ENCODE assay signal across 20 cellular contexts in the genomic region with DNA sequence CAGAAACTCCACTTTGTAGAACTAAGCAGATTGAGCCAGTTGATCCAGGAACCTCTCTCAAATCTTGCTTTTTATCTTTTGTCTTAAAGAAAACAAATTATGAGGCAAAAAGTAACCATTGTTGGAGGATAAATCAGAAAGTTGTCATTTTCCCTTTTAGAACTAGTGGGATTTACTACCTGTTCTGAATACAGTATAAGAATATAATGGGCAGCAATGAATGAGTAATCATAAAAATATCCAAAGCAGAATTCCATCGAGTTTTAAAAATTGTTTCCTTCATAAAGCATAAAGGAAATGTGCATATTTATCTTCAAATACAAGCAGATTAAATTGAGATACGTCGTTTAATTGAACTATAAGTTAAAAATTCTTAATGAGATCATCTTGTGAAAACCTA. TPM values are rescaled to one million over a fixed set of nuclear protein-coding genes. Genes with fewer than 3 reads are reported as not detected.
DNase-seq lines count a peak whose midpoint lies in the region; ATAC-seq and TF ChIP-seq lines count a peak whose summit lies in the region.
"Had no signal": no experiment of that assay in that cellular context is flagged by ENCODE, and none has a peak within 500 bp of the region (broad histone marks: within the 10 kb centered on the region; RNA-seq: fewer than 3 reads in every experiment).

No MANE protein-coding gene starts in this region.

- DNase-seq in ELR (ENCODE audit: low read depth) (peak; percentile 7), PC-9 (no peak), mesothelial cell of epicardium (ENCODE audit: low spot score in 2 of 2, unreplicated experiment in 2 of 2) (no peak), HCEC 1CT (no peak), cortex of kidney (lab: John Stamatoyannopoulos, UW) (no peak)
- DNase-seq: Caco-2; CD4-positive, CD25-positive, alpha-beta regulatory T cell; CD8-positive, alpha-beta T cell; DMS153; DND-41; GDM1; H9 had no signal

- no peak for TF ChIP-seq CTCF in PC-9 (conservative IDR thresholded peaks at IDR 0.05)
- TF ChIP-seq CTCF in mesothelial cell of epicardium (IDR thresholded peaks at IDR 0.05; ENCODE audit: unreplicated experiment): no peak

- H3K27me3 Mint-ChIP-seq in mesothelial cell of epicardium (ENCODE audit: low read depth): no peaks in the 10 kb centered on the region
- peaks cover 10% of the 10 kb centered on the region for H3K27me3 Mint-ChIP-seq in stimulated activated memory B cell treated with anti-CD40 and anti-IgM and Interleukin-4, amounts not matched to agents 10 μg/mL and 1 μg/mL and 100 μg/mL, for 72 hours

- no peaks in the 10 kb centered on the region for H3K36me3 ChIP-seq in PC-9 (ENCODE audit: low read depth)
- H3K36me3 ChIP-seq: BLaER1 had no signal

- H3F3A ChIP-seq in PC-9 (ENCODE audit: insufficient read depth, low read depth): peaks cover 25% of the 10 kb centered on the region

- no peaks in the 10 kb centered on the region for H3K9me3 ChIP-seq in PC-9 (ENCODE audit: insufficient read depth, low read depth)
- H3K9me3 ChIP-seq: Caco-2 had no signal

- no peaks in the 10 kb centered on the region for H3K79me2 ChIP-seq in PC-9 (ENCODE audit: low read depth)

- H3K27me3 ChIP-seq in PC-9 (ENCODE audit: insufficient read depth, low read depth): no peaks in the 10 kb centered on the region
- H3K27me3 ChIP-seq: BLaER1 had no signal

- H3K36me3 Mint-ChIP-seq in mesothelial cell of epicardium: no peaks in the 10 kb centered on the region
- no peaks in the 10 kb centered on the region for H3K36me3 Mint-ChIP-seq in stimulated activated memory B cell treated with anti-CD40 and anti-IgM and Interleukin-4, amounts not matched to agents 10 μg/mL and 1 μg/mL and 100 μg/mL, for 72 hours
- H3K36me3 Mint-ChIP-seq: CD4-positive, CD25-positive, alpha-beta regulatory T cell; CD8-positive, alpha-beta T cell had no signal

- peaks cover 31% of the 10 kb centered on the region for H3K4me1 ChIP-seq in PC-9 (replicated peaks; ENCODE audit: insufficient read depth)
- H3K4me1 ChIP-seq: BLaER1 had no signal

- H3K9me2 ChIP-seq in PC-9 (ENCODE audit: insufficient read depth): no peaks in the 10 kb centered on the region

- H4K20me1 ChIP-seq in PC-9 (ENCODE audit: insufficient read depth): no peaks in the 10 kb centered on the region
- H4K20me1 ChIP-seq: BLaER1 had no signal

- H3K27ac Mint-ChIP-seq in mesothelial cell of epicardium: peak overlapping the region; percentile 68
- H3K27ac Mint-ChIP-seq in stimulated activated memory B cell treated with anti-CD40 and anti-IgM and Interleukin-4, amounts not matched to agents 10 μg/mL and 1 μg/mL and 100 μg/mL, for 72 hours: no peak overlapping the region
- H3K27ac Mint-ChIP-seq: B cell; CD4-positive, CD25-positive, alpha-beta regulatory T cell; CD8-positive, alpha-beta T cell; GM23338; H9 had no signal

- no TSS peak for BruUV-seq in PC-9 (replicated peaks; lab: Mats Ljungman, UMichigan)

- POLR2A ChIA-PET in PC-9 (lab: Charles Lee; ENCODE audit: unreplicated experiment): no interaction called here

- CTCF ChIA-PET in PC-9 (lab: Charles Lee): no interaction called here

- no peak overlapping the region for H3K4me3 ChIP-seq in PC-9
- H3K4me3 ChIP-seq: BLaER1, GM12878, GM23338 had no signal

- intact Hi-C loops in PC-9 (cut with micrococcal nuclease; ENCODE audit: unreplicated experiment): loop anchor here (1.0 to 10.0 kb wide), 6 partner anchors 53 to 561 kb away; a partner anchor contains a TSS

- H3K9me3 Mint-ChIP-seq in mesothelial cell of epicardium: no peaks in the 10 kb centered on the region
- no peaks in the 10 kb centered on the region for H3K9me3 Mint-ChIP-seq in stimulated activated memory B cell treated with anti-CD40 and anti-IgM and Interleukin-4, amounts not matched to agents 10 μg/mL and 1 μg/mL and 100 μg/mL, for 72 hours
- H3K9me3 Mint-ChIP-seq: CD8-positive, alpha-beta T cell; GM23338; H9 had no signal

- H3K4me2 ChIP-seq in PC-9: peak overlapping the region; percentile 65; the same call in 1 of the 2 replicates
- H3K4me2 ChIP-seq: BLaER1, GM23338 had no signal

- peak; percentile 65 for ATAC-seq in SK-N-SH treated with all-trans-retinoic acid at 6 μM for 48 hours
- no peak for ATAC-seq in stimulated activated memory B cell treated with anti-CD40 and anti-IgM and Interleukin-4, amounts not matched to agents 10 μg/mL and 1 μg/mL and 100 μg/mL, for 72 hours
- ATAC-seq: CD8-positive, alpha-beta T cell had no signal

- no peak overlapping the region for H2AFZ ChIP-seq in PC-9
- H2AFZ ChIP-seq: GM23338 had no signal

- H3K4me1 Mint-ChIP-seq in mesothelial cell of epicardium: peaks cover 24% of the 10 kb centered on the region
- peaks cover 7% of the 10 kb centered on the region for H3K4me1 Mint-ChIP-seq in stimulated activated memory B cell treated with anti-CD40 and anti-IgM and Interleukin-4, amounts not matched to agents 10 μg/mL and 1 μg/mL and 100 μg/mL, for 72 hours
- H3K4me1 Mint-ChIP-seq: B cell had no signal

- H3K27ac ChIP-seq in PC-9: peak overlapping the region; percentile 78; the same call in 1 of the 2 replicates
- H3K27ac ChIP-seq: 22Rv1, BLaER1, C4-2B had no signal

- no peak overlapping the region for H3K4me3 Mint-ChIP-seq in mesothelial cell of epicardium
- H3K4me3 Mint-ChIP-seq in stimulated activated memory B cell treated with anti-CD40 and anti-IgM and Interleukin-4, amounts not matched to agents 10 μg/mL and 1 μg/mL and 100 μg/mL, for 72 hours: no peak overlapping the region
- H3K4me3 Mint-ChIP-seq: B cell; CD4-positive, CD25-positive, alpha-beta regulatory T cell; CD8-positive, alpha-beta T cell; GM23338; H9 had no signal

TF ChIP-seq in SK-N-SH treated with all-trans-retinoic acid at 6 μM for 48 hours, 23 proteins besides CTCF, POLR2A, EP300 and RAD21:
- TF ChIP-seq, protein P1, sequence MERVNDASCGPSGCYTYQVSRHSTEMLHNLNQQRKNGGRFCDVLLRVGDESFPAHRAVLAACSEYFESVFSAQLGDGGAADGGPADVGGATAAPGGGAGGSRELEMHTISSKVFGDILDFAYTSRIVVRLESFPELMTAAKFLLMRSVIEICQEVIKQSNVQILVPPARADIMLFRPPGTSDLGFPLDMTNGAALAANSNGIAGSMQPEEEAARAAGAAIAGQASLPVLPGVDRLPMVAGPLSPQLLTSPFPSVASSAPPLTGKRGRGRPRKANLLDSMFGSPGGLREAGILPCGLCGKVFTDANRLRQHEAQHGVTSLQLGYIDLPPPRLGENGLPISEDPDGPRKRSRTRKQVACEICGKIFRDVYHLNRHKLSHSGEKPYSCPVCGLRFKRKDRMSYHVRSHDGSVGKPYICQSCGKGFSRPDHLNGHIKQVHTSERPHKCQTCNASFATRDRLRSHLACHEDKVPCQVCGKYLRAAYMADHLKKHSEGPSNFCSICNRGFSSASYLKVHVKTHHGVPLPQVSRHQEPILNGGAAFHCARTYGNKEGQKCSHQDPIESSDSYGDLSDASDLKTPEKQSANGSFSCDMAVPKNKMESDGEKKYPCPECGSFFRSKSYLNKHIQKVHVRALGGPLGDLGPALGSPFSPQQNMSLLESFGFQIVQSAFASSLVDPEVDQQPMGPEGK (CRISPR knock-in tag; IDR thresholded peaks at IDR 0.05; ENCODE audit: borderline replicate concordance): 0 out of 2 replicates have a peak, but pooled peaks have one; percentile 25
- peak; percentile 85 for TF ChIP-seq ESRRG (CRISPR knock-in tag; IDR thresholded peaks at IDR 0.05)
- TF ChIP-seq, protein P2, sequence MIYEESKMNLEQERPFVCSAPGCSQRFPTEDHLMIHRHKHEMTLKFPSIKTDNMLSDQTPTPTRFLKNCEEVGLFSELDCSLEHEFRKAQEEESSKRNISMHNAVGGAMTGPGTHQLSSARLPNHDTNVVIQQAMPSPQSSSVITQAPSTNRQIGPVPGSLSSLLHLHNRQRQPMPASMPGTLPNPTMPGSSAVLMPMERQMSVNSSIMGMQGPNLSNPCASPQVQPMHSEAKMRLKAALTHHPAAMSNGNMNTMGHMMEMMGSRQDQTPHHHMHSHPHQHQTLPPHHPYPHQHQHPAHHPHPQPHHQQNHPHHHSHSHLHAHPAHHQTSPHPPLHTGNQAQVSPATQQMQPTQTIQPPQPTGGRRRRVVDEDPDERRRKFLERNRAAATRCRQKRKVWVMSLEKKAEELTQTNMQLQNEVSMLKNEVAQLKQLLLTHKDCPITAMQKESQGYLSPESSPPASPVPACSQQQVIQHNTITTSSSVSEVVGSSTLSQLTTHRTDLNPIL (CRISPR knock-in tag; IDR thresholded peaks at IDR 0.05; ENCODE audit: low read depth): peak; percentile 72
- TF ChIP-seq ISL1 (CRISPR knock-in tag; IDR thresholded peaks at IDR 0.05): peak; percentile 99
- no peak for TF ChIP-seq ZNF565 (CRISPR knock-in tag; conservative IDR thresholded peaks at IDR 0.05; ENCODE audit: low read depth)
TF ChIP-seq in SK-N-SH treated with all-trans-retinoic acid at 6 μM for 48 hours: peak in this region for 4.

RNA-seq across cellular contexts. Expression of a gene that starts 15.9 kb away (rescaled TPM):
- 30.7 and 32.6 TPM in 2 replicates for total RNA-seq in PC-9 (2021)
- total RNA-seq in mesothelial cell of epicardium: 27.1 to 30.5 TPM (median 29.8 TPM) in 3 replicates

RNA-seq across cellular contexts. Expression of a gene that starts 53.0 kb away (rescaled TPM):
- total RNA-seq in PC-9 (2021): 16.1 and 19.9 TPM in 2 replicates
- 8.0 to 9.5 TPM (median 8.4 TPM) in 3 replicates for total RNA-seq in mesothelial cell of epicardium
